In the genomic region with DNA sequence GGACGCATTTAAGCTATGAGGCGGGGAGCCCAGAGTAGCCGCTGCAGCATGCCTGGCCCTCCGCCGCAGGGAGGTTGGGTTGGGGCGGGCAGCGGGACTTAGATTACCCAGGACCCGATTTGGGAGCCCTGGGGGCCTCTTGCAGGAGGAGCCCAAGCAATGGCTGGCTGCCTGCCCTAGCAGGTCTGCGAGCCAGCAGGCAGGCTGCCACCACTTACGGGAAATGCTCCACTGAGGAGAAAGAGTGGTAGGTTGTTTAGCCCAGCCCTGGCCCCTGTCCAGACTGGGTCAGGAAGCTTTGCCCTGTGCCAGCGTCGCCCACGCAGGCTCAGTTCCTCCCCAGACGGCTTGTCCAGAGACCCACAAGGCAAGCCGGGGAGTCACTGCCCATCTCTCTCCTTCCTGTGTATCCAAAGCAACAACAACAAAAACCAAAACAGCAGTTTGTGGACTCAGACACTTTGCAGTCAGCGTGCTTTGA, we compare ENCODE assay signal across 8 cellular contexts. TPM values are rescaled to one million over a fixed set of nuclear protein-coding genes. Genes with fewer than 3 reads are reported as not detected.
DNase-seq lines count a peak whose midpoint lies in the region; ATAC-seq and TF ChIP-seq lines count a peak whose summit lies in the region.

No MANE protein-coding gene starts in this region.

- H3K4me1 Mint-ChIP-seq in activated CD4-positive, alpha-beta T cell treated with anti-CD3 and anti-CD28 coated beads for 36 hours: no peaks in the 10 kb centered on the region
- H3K4me1 Mint-ChIP-seq in activated CD4-positive, alpha-beta T cell treated with anti-CD3 and anti-CD28 coated beads, Interleukin-2, amount 10 ng/mL, durations not matched to agents 24 days and 14 days: no peaks in the 10 kb centered on the region

- no peak for ATAC-seq in GM18502 (IDR thresholded peaks at IDR 0.05; ENCODE audit: poor library complexity, unreplicated experiment)
- no peak for ATAC-seq in activated CD4-positive, alpha-beta T cell treated with anti-CD3 and anti-CD28 coated beads for 36 hours

- H3K4me1 ChIP-seq in hepatocyte (ENCODE audit: insufficient read depth): peaks cover 14% of the 10 kb centered on the region

- H3K27ac ChIP-seq in hepatocyte: peak overlapping the region; percentile 91

- H3K79me2 ChIP-seq in hepatocyte: no peaks in the 10 kb centered on the region

- H3K4me3 ChIP-seq in astrocyte of the cerebellum (ENCODE audit: low read depth, low read length) (no peak overlapping the region), hepatocyte (no peak overlapping the region), skeletal muscle cell (ENCODE audit: low read depth, low read length) (peak overlapping the region; percentile 6)

- H3K9me3 ChIP-seq in hepatocyte (ENCODE audit: low read depth): no peaks in the 10 kb centered on the region

- H3K27me3 ChIP-seq in hepatocyte: peaks cover 2% of the 10 kb centered on the region

- no peaks in the 10 kb centered on the region for H3K9me2 ChIP-seq in hepatocyte (replicated peaks; ENCODE audit: insufficient read depth)

- no peaks in the 10 kb centered on the region for H3K9me3 Mint-ChIP-seq in activated CD4-positive, alpha-beta T cell treated with anti-CD3 and anti-CD28 coated beads for 36 hours (ENCODE audit: low read depth)
- no peaks in the 10 kb centered on the region for H3K9me3 Mint-ChIP-seq in activated CD4-positive, alpha-beta T cell treated with anti-CD3 and anti-CD28 coated beads, Interleukin-2, amount 10 ng/mL, durations not matched to agents 24 days and 14 days

- no peaks in the 10 kb centered on the region for H3K36me3 Mint-ChIP-seq in activated CD4-positive, alpha-beta T cell treated with anti-CD3 and anti-CD28 coated beads for 36 hours (ENCODE audit: low read depth)
- H3K36me3 Mint-ChIP-seq in activated CD4-positive, alpha-beta T cell treated with anti-CD3 and anti-CD28 coated beads, Interleukin-2, amount 10 ng/mL, durations not matched to agents 24 days and 14 days (ENCODE audit: low read depth): no peaks in the 10 kb centered on the region

- H3K4me2 ChIP-seq in hepatocyte: peak overlapping the region; percentile 52

- DNase-seq in HPDE6-E6E7 (ENCODE audit: extremely low spot score) (peak; percentile 36), astrocyte of the cerebellum (ENCODE audit: low read depth) (peak; percentile 70), hepatocyte (ENCODE audit: low spot score) (peak; percentile 75), skeletal muscle cell (ENCODE audit: low read depth) (peak; percentile 68)
- no peak for DNase-seq in activated CD4-positive, alpha-beta T cell treated with anti-CD3 and anti-CD28 coated beads for 36 hours
- no peak for DNase-seq in stimulated activated CD8-positive, alpha-beta memory T cell treated with anti-CD3 and anti-CD28 coated beads, Interleukin-4, amount 100 ng/mL, for 48 hours
- DNase-seq in activated CD4-positive, alpha-beta T cell treated with anti-CD3 and anti-CD28 coated beads, Interleukin-2, amount 10 ng/mL, durations not matched to agents 24 days and 14 days: no peak

- CTCF ChIA-PET in activated CD4-positive, alpha-beta T cell treated with anti-CD3 and anti-CD28 coated beads for 36 hours (lab: Charles Lee): no interaction called here

- no peaks in the 10 kb centered on the region for H4K20me1 ChIP-seq in hepatocyte (ENCODE audit: insufficient read depth, poor library complexity, severe bottlenecking)

- no peak overlapping the region for H3K4me3 Mint-ChIP-seq in activated CD4-positive, alpha-beta T cell treated with anti-CD3 and anti-CD28 coated beads for 36 hours
- no peak overlapping the region for H3K4me3 Mint-ChIP-seq in activated CD4-positive, alpha-beta T cell treated with anti-CD3 and anti-CD28 coated beads, Interleukin-2, amount 10 ng/mL, durations not matched to agents 24 days and 14 days

- H2AFZ ChIP-seq in hepatocyte: no peak overlapping the region

- no peak for TF ChIP-seq CTCF in astrocyte of the cerebellum (IDR thresholded peaks at IDR 0.05; ENCODE audit: low read depth, low read length, missing control alignments)
- no peak for TF ChIP-seq CTCF in hepatocyte (IDR thresholded peaks at IDR 0.05; ENCODE audit: poor library complexity)

- intact Hi-C loops in activated CD4-positive, alpha-beta T cell treated with anti-CD3 and anti-CD28 coated beads for 36 hours (cut with DNase I, micrococcal nuclease): no loop called here
- intact Hi-C loops in activated CD4-positive, alpha-beta T cell treated with anti-CD3 and anti-CD28 coated beads, Interleukin-2, amount 10 ng/mL, durations not matched to agents 24 days and 14 days (cut with micrococcal nuclease): no loop called here

- no peak overlapping the region for H3K27ac Mint-ChIP-seq in activated CD4-positive, alpha-beta T cell treated with anti-CD3 and anti-CD28 coated beads for 36 hours
- H3K27ac Mint-ChIP-seq in activated CD4-positive, alpha-beta T cell treated with anti-CD3 and anti-CD28 coated beads, Interleukin-2, amount 10 ng/mL, durations not matched to agents 24 days and 14 days: no peak overlapping the region

- in situ Hi-C loops in astrocyte of the cerebellum (cut with HindIII; ENCODE audit: low sequenced_read_pairs): loop anchor here (5.0 kb wide), 1 partner anchor 82 kb away; no protein-coding TSS in a partner anchor

- no peaks in the 10 kb centered on the region for H3K36me3 ChIP-seq in hepatocyte (replicated peaks; ENCODE audit: insufficient read depth, low read depth)

- 55% methylated on average over 16 of the region's 16 CpGs for WGBS in hepatocyte (ENCODE audit: low lambda C conversion rate, missing lambda C conversion rate)

- H3K27me3 Mint-ChIP-seq in activated CD4-positive, alpha-beta T cell treated with anti-CD3 and anti-CD28 coated beads for 36 hours: peaks cover under 1% of the 10 kb centered on the region
- H3K27me3 Mint-ChIP-seq in activated CD4-positive, alpha-beta T cell treated with anti-CD3 and anti-CD28 coated beads, Interleukin-2, amount 10 ng/mL, durations not matched to agents 24 days and 14 days: peaks cover 13% of the 10 kb centered on the region

- POLR2A ChIA-PET in activated CD4-positive, alpha-beta T cell treated with anti-CD3 and anti-CD28 coated beads for 36 hours (lab: Charles Lee): no interaction called here

RNA-seq across cellular contexts. Expression of a gene that starts 10.3 kb away (rescaled TPM):
- 0.67 and 1.5 TPM in 2 replicates for total RNA-seq in hepatocyte
- 1.1 and 1.5 TPM in 2 replicates for polyA plus RNA-seq in hepatocyte
- under 1 TPM in 1 of 2 experiments, not detected in 1; 0.09 TPM for total RNA-seq in activated CD4-positive, alpha-beta T cell treated with anti-CD3 and anti-CD28 coated beads for 36 hours
- total RNA-seq in activated CD4-positive, alpha-beta T cell treated with anti-CD3 and anti-CD28 coated beads, Interleukin-2, amount 10 ng/mL, durations not matched to agents 24 days and 14 days: not detected in 2 replicates

RNA-seq across cellular contexts. Expression of a gene that starts 48.1 kb away (rescaled TPM):
- total RNA-seq in hepatocyte: 0.08 TPM in 1 of 2 replicates, not detected in the other
- polyA plus RNA-seq in hepatocyte: 0.24 and 1.1 TPM in 2 replicates
- total RNA-seq in activated CD4-positive, alpha-beta T cell treated with anti-CD3 and anti-CD28 coated beads for 36 hours: 1 to 10 TPM in 1 of 2 experiments, under 1 TPM in 1; 0.87 to 1.4 TPM
- 5.0 and 6.4 TPM in 2 replicates for total RNA-seq in activated CD4-positive, alpha-beta T cell treated with anti-CD3 and anti-CD28 coated beads, Interleukin-2, amount 10 ng/mL, durations not matched to agents 24 days and 14 days

Comparison
In these comparisons a context has a peak if more than half of its experiments do, and no peak if none do; other contexts are left out.
1. DNase-seq: peak in HPDE6-E6E7 (single experiment), astrocyte of the cerebellum (single experiment), hepatocyte (single experiment) and skeletal muscle cell (single experiment); none in activated CD4-positive, alpha-beta T cell treated with anti-CD3 and anti-CD28 coated beads for 36 hours (single experiment), stimulated activated CD8-positive, alpha-beta memory T cell treated with anti-CD3 and anti-CD28 coated beads, Interleukin-4, amount 100 ng/mL, for 48 hours (single experiment) and activated CD4-positive, alpha-beta T cell treated with anti-CD3 and anti-CD28 coated beads, Interleukin-2, amount 10 ng/mL, durations not matched to agents 24 days and 14 days (single experiment).